ENCODE assay signal across 1 cellular context in genomic region chr15:50126072-50126471, GRCh38.
TF ChIP-seq lines count a peak whose summit lies in the region.

No MANE protein-coding gene starts in this region.

TF ChIP-seq in K562, 482 proteins besides CTCF, POLR2A, EP300 and RAD21 (continues in another document):
- TF ChIP-seq SREBF2 (CRISPR knock-in tag; IDR thresholded peaks at IDR 0.05) (no peak), PYGO2 (tag; IDR thresholded peaks at IDR 0.05) (peak; percentile 33; the same call in 1 of the 2 replicates), SMAD3 (CRISPR knock-in tag; conservative IDR thresholded peaks at IDR 0.05) (0 out of 2 replicates have a peak, but pooled peaks have one; percentile 35), PTTG1 (tag; IDR thresholded peaks at IDR 0.05; ENCODE audit: low read depth) (peak; percentile 76; the same call in 1 of the 2 replicates), FOXA1 (IDR thresholded peaks at IDR 0.05; ENCODE audit: borderline replicate concordance) (no peak), KLF10 (CRISPR knock-in tag; IDR thresholded peaks at IDR 0.05) (no peak), ZBTB8A (IDR thresholded peaks at IDR 0.05; ENCODE audit: partially characterized antibody) (no peak), ZNF644 (tag; IDR thresholded peaks at IDR 0.05; ENCODE audit: low read depth) (0 out of 2 replicates have a peak, but pooled peaks have one; percentile 52), POLR2B (IDR thresholded peaks at IDR 0.05; ENCODE audit: low read depth, partially characterized antibody) (no peak), DDX20 (tag; IDR thresholded peaks at IDR 0.05; ENCODE audit: low read depth) (peak; percentile 81), SMARCA4 (IDR thresholded peaks at IDR 0.05) (no peak), ZNF740 (CRISPR knock-in tag; IDR thresholded peaks at IDR 0.05) (no peak), ZNF740 (tag; IDR thresholded peaks at IDR 0.05) (peak in 1 of 2 experiments; percentile 76; a peak in 1 of 4 replicates), MYC (IDR thresholded peaks at IDR 0.05; ENCODE audit: low read depth, low read length) (no peak), MYC (CRISPR knock-in tag; IDR thresholded peaks at IDR 0.05; ENCODE audit: borderline replicate concordance, low read depth) (no peak), ZNF639 (CRISPR knock-in tag; conservative IDR thresholded peaks at IDR 0.05 in 1 of 2, IDR thresholded peaks at IDR 0.05 in 1 of 2) (peak in 1 of 2 experiments; percentile 66; a peak in 2 of 4 replicates), ZNF41 (CRISPR knock-in tag; conservative IDR thresholded peaks at IDR 0.05) (0 out of 2 replicates have a peak, but pooled peaks have one; percentile 61), RBBP5 (IDR thresholded peaks at IDR 0.05; ENCODE audit: borderline replicate concordance, insufficient read depth, low read length, poor library complexity, severe bottlenecking) (no peak), NFYB (IDR thresholded peaks at IDR 0.05; ENCODE audit: extremely low read depth, insufficient read length) (no peak), OTX1 (CRISPR knock-in tag; IDR thresholded peaks at IDR 0.05) (no peak), CXXC5 (CRISPR knock-in tag; IDR thresholded peaks at IDR 0.05) (peak; percentile 41), HNRNPL (IDR thresholded peaks at IDR 0.05; ENCODE audit: low read depth, low read length) (no peak), FOXJ3 (CRISPR knock-in tag; IDR thresholded peaks at IDR 0.05) (no peak), BACH1 (tag; IDR thresholded peaks at IDR 0.05) (0 out of 2 replicates have a peak, but pooled peaks have one; percentile 20), PTRF (tag; IDR thresholded peaks at IDR 0.05) (0 out of 2 replicates have a peak, but pooled peaks have one; percentile 39), GTF2A2 (tag; IDR thresholded peaks at IDR 0.05) (peak; percentile 36; the same call in 1 of the 2 replicates), GTF2E2 (tag; IDR thresholded peaks at IDR 0.05) (no peak), DMBX1 (CRISPR knock-in tag; IDR thresholded peaks at IDR 0.05; ENCODE audit: borderline replicate concordance) (peak; percentile 87), SMAD4 (CRISPR knock-in tag; conservative IDR thresholded peaks at IDR 0.05) (peak; percentile 61), ZNF175 (CRISPR knock-in tag; IDR thresholded peaks at IDR 0.05; ENCODE audit: low read depth) (peak; percentile 87; the same call in 1 of the 2 replicates), ZFP30 (CRISPR knock-in tag; IDR thresholded peaks at IDR 0.05; ENCODE audit: borderline replicate concordance) (no peak), DIDO1 (tag; IDR thresholded peaks at IDR 0.05; ENCODE audit: low read depth) (0 out of 2 replicates have a peak, but pooled peaks have one; percentile 16), ZNF311 (CRISPR knock-in tag; IDR thresholded peaks at IDR 0.05) (0 out of 2 replicates have a peak, but pooled peaks have one; percentile 42), ZNF12 (CRISPR knock-in tag; IDR thresholded peaks at IDR 0.05) (no peak), ZNF589 (CRISPR knock-in tag; IDR thresholded peaks at IDR 0.05; ENCODE audit: low read depth) (peak; percentile 56; the same call in 1 of the 2 replicates), FOSL1 (tag; conservative IDR thresholded peaks at IDR 0.05) (0 out of 2 replicates have a peak, but pooled peaks have one; percentile 18), ZNF274 (IDR thresholded peaks at IDR 0.05; ENCODE audit: borderline replicate concordance, low read depth, low read length) (no peak), ZNF146 (CRISPR knock-in tag; IDR thresholded peaks at IDR 0.05; ENCODE audit: unreplicated experiment) (no peak), MEF2D (tag; conservative IDR thresholded peaks at IDR 0.05; ENCODE audit: low read depth) (0 out of 2 replicates have a peak, but pooled peaks have one; percentile 49)
- TF ChIP-seq, protein P1, sequence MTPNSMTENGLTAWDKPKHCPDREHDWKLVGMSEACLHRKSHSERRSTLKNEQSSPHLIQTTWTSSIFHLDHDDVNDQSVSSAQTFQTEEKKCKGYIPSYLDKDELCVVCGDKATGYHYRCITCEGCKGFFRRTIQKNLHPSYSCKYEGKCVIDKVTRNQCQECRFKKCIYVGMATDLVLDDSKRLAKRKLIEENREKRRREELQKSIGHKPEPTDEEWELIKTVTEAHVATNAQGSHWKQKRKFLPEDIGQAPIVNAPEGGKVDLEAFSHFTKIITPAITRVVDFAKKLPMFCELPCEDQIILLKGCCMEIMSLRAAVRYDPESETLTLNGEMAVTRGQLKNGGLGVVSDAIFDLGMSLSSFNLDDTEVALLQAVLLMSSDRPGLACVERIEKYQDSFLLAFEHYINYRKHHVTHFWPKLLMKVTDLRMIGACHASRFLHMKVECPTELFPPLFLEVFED (CRISPR knock-in tag; conservative IDR thresholded peaks at IDR 0.05), result no peak
- TF ChIP-seq, protein P2, sequence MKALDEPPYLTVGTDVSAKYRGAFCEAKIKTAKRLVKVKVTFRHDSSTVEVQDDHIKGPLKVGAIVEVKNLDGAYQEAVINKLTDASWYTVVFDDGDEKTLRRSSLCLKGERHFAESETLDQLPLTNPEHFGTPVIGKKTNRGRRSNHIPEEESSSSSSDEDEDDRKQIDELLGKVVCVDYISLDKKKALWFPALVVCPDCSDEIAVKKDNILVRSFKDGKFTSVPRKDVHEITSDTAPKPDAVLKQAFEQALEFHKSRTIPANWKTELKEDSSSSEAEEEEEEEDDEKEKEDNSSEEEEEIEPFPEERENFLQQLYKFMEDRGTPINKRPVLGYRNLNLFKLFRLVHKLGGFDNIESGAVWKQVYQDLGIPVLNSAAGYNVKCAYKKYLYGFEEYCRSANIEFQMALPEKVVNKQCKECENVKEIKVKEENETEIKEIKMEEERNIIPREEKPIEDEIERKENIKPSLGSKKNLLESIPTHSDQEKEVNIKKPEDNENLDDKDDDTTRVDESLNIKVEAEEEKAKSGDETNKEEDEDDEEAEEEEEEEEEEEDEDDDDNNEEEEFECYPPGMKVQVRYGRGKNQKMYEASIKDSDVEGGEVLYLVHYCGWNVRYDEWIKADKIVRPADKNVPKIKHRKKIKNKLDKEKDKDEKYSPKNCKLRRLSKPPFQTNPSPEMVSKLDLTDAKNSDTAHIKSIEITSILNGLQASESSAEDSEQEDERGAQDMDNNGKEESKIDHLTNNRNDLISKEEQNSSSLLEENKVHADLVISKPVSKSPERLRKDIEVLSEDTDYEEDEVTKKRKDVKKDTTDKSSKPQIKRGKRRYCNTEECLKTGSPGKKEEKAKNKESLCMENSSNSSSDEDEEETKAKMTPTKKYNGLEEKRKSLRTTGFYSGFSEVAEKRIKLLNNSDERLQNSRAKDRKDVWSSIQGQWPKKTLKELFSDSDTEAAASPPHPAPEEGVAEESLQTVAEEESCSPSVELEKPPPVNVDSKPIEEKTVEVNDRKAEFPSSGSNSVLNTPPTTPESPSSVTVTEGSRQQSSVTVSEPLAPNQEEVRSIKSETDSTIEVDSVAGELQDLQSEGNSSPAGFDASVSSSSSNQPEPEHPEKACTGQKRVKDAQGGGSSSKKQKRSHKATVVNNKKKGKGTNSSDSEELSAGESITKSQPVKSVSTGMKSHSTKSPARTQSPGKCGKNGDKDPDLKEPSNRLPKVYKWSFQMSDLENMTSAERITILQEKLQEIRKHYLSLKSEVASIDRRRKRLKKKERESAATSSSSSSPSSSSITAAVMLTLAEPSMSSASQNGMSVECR (CRISPR knock-in tag; IDR thresholded peaks at IDR 0.05), result no peak
- TF ChIP-seq, protein P3, sequence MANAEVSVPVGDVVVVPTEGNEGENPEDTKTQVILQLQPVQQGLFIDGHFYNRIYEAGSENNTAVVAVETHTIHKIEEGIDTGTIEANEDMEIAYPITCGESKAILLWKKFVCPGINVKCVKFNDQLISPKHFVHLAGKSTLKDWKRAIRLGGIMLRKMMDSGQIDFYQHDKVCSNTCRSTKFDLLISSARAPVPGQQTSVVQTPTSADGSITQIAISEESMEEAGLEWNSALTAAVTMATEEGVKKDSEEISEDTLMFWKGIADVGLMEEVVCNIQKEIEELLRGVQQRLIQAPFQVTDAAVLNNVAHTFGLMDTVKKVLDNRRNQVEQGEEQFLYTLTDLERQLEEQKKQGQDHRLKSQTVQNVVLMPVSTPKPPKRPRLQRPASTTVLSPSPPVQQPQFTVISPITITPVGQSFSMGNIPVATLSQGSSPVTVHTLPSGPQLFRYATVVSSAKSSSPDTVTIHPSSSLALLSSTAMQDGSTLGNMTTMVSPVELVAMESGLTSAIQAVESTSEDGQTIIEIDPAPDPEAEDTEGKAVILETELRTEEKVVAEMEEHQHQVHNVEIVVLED (CRISPR knock-in tag; IDR thresholded peaks at IDR 0.05), result peak; percentile 16; the same call in 1 of the 2 replicates
- TF ChIP-seq, protein P4, sequence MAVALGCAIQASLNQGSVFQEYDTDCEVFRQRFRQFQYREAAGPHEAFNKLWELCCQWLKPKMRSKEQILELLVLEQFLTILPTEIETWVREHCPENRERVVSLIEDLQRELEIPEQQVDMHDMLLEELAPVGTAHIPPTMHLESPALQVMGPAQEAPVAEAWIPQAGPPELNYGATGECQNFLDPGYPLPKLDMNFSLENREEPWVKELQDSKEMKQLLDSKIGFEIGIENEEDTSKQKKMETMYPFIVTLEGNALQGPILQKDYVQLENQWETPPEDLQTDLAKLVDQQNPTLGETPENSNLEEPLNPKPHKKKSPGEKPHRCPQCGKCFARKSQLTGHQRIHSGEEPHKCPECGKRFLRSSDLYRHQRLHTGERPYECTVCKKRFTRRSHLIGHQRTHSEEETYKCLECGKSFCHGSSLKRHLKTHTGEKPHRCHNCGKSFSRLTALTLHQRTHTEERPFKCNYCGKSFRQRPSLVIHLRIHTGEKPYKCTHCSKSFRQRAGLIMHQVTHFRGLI (CRISPR knock-in tag; IDR thresholded peaks at IDR 0.05), result peak; percentile 66; the same call in 1 of the 2 replicates
- TF ChIP-seq, protein P5, sequence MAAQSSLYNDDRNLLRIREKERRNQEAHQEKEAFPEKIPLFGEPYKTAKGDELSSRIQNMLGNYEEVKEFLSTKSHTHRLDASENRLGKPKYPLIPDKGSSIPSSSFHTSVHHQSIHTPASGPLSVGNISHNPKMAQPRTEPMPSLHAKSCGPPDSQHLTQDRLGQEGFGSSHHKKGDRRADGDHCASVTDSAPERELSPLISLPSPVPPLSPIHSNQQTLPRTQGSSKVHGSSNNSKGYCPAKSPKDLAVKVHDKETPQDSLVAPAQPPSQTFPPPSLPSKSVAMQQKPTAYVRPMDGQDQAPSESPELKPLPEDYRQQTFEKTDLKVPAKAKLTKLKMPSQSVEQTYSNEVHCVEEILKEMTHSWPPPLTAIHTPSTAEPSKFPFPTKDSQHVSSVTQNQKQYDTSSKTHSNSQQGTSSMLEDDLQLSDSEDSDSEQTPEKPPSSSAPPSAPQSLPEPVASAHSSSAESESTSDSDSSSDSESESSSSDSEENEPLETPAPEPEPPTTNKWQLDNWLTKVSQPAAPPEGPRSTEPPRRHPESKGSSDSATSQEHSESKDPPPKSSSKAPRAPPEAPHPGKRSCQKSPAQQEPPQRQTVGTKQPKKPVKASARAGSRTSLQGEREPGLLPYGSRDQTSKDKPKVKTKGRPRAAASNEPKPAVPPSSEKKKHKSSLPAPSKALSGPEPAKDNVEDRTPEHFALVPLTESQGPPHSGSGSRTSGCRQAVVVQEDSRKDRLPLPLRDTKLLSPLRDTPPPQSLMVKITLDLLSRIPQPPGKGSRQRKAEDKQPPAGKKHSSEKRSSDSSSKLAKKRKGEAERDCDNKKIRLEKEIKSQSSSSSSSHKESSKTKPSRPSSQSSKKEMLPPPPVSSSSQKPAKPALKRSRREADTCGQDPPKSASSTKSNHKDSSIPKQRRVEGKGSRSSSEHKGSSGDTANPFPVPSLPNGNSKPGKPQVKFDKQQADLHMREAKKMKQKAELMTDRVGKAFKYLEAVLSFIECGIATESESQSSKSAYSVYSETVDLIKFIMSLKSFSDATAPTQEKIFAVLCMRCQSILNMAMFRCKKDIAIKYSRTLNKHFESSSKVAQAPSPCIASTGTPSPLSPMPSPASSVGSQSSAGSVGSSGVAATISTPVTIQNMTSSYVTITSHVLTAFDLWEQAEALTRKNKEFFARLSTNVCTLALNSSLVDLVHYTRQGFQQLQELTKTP (IDR thresholded peaks at IDR 0.05; ENCODE audit: low read depth in 1 of 2, partially characterized antibody in 2 of 2), result peak in 1 of 2 experiments; percentile 69
- TF ChIP-seq, protein P6, sequence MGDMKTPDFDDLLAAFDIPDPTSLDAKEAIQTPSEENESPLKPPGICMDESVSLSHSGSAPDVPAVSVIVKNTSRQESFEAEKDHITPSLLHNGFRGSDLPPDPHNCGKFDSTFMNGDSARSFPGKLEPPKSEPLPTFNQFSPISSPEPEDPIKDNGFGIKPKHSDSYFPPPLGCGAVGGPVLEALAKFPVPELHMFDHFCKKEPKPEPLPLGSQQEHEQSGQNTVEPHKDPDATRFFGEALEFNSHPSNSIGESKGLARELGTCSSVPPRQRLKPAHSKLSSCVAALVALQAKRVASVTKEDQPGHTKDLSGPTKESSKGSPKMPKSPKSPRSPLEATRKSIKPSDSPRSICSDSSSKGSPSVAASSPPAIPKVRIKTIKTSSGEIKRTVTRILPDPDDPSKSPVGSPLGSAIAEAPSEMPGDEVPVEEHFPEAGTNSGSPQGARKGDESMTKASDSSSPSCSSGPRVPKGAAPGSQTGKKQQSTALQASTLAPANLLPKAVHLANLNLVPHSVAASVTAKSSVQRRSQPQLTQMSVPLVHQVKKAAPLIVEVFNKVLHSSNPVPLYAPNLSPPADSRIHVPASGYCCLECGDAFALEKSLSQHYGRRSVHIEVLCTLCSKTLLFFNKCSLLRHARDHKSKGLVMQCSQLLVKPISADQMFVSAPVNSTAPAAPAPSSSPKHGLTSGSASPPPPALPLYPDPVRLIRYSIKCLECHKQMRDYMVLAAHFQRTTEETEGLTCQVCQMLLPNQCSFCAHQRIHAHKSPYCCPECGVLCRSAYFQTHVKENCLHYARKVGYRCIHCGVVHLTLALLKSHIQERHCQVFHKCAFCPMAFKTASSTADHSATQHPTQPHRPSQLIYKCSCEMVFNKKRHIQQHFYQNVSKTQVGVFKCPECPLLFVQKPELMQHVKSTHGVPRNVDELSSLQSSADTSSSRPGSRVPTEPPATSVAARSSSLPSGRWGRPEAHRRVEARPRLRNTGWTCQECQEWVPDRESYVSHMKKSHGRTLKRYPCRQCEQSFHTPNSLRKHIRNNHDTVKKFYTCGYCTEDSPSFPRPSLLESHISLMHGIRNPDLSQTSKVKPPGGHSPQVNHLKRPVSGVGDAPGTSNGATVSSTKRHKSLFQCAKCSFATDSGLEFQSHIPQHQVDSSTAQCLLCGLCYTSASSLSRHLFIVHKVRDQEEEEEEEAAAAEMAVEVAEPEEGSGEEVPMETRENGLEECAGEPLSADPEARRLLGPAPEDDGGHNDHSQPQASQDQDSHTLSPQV (IDR thresholded peaks at IDR 0.05), result 0 out of 2 replicates have a peak, but pooled peaks have one; percentile 29
